ENCODE assay signal across 8 cellular contexts in genomic region chr4:102501176-102501634, GRCh38. TPM values are rescaled to one million over a fixed set of nuclear protein-coding genes. Genes with fewer than 3 reads are reported as not detected.
A peak's percentile ranks its signal among the peaks of the same experiment; 100 is the strongest.
DNase-seq lines count a peak whose midpoint lies in the region; ATAC-seq and TF ChIP-seq lines count a peak whose summit lies in the region.

TSS of gene NFKB1 (plus strand) at chr4:102501359. CDS start at chr4:102525519, 24,160 bp downstream.

- in situ Hi-C loops in ACHN (cut with HindIII; ENCODE audit: low pct_ligation_motif_present, low pct_unique_long_range_greater_than_20kb, low sequenced_read_pairs), result no loop called here

- ATAC-seq in HG03064 (IDR thresholded peaks at IDR 0.05; ENCODE audit: low read depth, unreplicated experiment), result peak; percentile 51

- DNase-seq in ACHN (peak; percentile 60), NOMO-1 treated with DMSO at 0.1 percent for 48 hours (lab: John Stamatoyannopoulos, UW; ENCODE audit: unreplicated experiment) (peak; percentile 72), activated T-cell treated with anti-CD3 and anti-CD28 coated beads for 24 hours (ENCODE audit: low read depth) (peak; percentile 74), erythroblast (lab: John Stamatoyannopoulos, UW) (peak; percentile 78 to 83), myocyte (ENCODE audit: low read depth) (peak; percentile 75)
- DNase-seq in stimulated activated CD8-positive, alpha-beta memory T cell treated with anti-CD3 and anti-CD28 coated beads, Interleukin-7, amount 100 ng/mL, for 48 hours (ENCODE audit: extremely low read depth in 1 of 2, low read depth in 1 of 2), result peak; percentile 65 to 77

- TF ChIP-seq POLR2A in GM18526 (IDR thresholded peaks at IDR 0.05; ENCODE audit: extremely low read depth, insufficient read length), result peak; percentile 63
- TF ChIP-seq POLR2A in erythroblast (IDR thresholded peaks at IDR 0.05; ENCODE audit: low read length), result no peak

RNA-seq across cellular contexts. Expression of gene NFKB1, which starts in this region (rescaled TPM):
- 25.5 and 33.4 TPM in 2 replicates for total RNA-seq in myocyte
- polyA plus RNA-seq in myocyte (2012), result 20.0 TPM

Comparison
In these comparisons a context has a peak if more than half of its experiments do, and no peak if none do; other contexts are left out.
1. Peak in every context shown above with its lines: DNase-seq and ATAC-seq.